ENCODE assay signal across 9 cellular contexts in the genomic region with DNA sequence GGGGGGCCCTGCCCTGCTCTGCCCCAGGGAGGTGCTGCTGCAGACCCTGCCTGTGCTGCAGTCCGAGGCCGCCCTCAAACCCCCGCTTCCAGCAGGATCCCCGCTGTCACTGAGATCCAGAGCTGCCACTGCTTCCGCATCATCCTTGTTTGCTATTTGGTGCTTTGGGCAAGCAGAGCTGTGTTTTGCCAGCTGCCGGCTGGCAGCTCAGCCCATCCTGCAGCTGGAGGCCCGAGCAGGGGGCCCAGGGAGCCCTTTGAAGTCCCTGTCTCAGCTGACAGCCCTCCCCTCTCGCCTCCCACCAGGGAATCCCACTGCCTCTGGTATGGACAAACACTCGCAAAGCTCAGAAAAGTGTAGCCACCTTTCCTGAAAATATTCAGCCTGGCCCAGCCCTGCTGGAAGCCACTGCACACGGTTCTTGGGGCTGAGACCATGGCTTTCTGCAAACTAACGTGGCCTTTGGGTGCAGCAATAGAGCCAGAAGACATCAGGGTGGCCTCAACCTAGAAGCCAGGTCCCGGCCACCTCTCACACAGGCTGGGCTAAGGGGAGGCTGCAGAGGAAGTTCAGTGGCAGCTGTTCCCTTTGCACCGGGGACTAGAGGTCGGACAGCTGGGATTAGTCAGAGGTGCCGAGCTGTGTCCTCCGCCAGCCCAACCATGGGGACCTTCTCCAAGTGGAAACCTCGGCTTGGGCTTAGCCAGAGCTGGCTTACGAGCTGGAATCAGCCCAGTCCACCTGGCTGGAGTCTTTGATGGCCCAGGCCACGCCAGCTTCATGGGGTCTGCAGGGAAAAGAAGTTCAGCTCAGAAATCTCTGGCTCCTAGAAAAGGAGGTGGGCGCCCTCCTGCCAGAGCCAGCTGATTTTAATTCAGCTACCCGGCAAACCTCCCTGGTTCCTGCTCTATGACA.
DNase-seq lines count a peak whose midpoint lies in the region; ATAC-seq and TF ChIP-seq lines count a peak whose summit lies in the region.
"Had no signal": no experiment of that assay in that cellular context is flagged by ENCODE, and none has a peak within 500 bp of the region (broad histone marks: within the 10 kb centered on the region; RNA-seq: fewer than 3 reads in every experiment).

No MANE protein-coding gene starts in this region.

- H3K27me3 Mint-ChIP-seq in endodermal cell (ENCODE audit: insufficient read depth): peaks cover 4% of the 10 kb centered on the region

- no peaks in the 10 kb centered on the region for H3K36me3 Mint-ChIP-seq in endodermal cell (ENCODE audit: low read depth)

- TF ChIP-seq CTCF in endodermal cell (conservative IDR thresholded peaks at IDR 0.05): no peak
- no peak for TF ChIP-seq CTCF in GM13977 (IDR thresholded peaks at IDR 0.05; ENCODE audit: extremely low read depth, insufficient read depth, missing control alignments)
- TF ChIP-seq CTCF in suprapubic skin (IDR thresholded peaks at IDR 0.05): no peak

- H3K4me1 Mint-ChIP-seq in endodermal cell: peaks cover 7% of the 10 kb centered on the region

- peak; percentile 97 for DNase-seq in DMS53 (lab: John Stamatoyannopoulos, UW)
- peak; percentile 98 for DNase-seq in NCI-H510A (lab: John Stamatoyannopoulos, UW)
- peak; percentile 69 for DNase-seq in endodermal cell
- DNase-seq in nucleus accumbens (lab: John Stamatoyannopoulos, UW): peak in 41 of 56 donors; percentile 9 to 68 (median 36)
- no peak for DNase-seq in GM13977 (ENCODE audit: low spot score)
- no peak for DNase-seq in suprapubic skin (ENCODE audit: low spot score in 2 of 2)
- DNase-seq: erythroblast had no signal

- no peak overlapping the region for H3K9ac ChIP-seq in endodermal cell (ENCODE audit: extremely low read depth, low read length, poor library complexity, severe bottlenecking)

- H3K27ac ChIP-seq in endodermal cell (ENCODE audit: low read depth, low read length): no peak overlapping the region
- H3K27ac ChIP-seq in suprapubic skin: no peak overlapping the region

- TF ChIP-seq POLR2A in suprapubic skin (IDR thresholded peaks at IDR 0.05): no peak

- H3K9me3 ChIP-seq in endodermal cell (ENCODE audit: control insufficient read depth, low read length) (peaks cover 5% of the 10 kb centered on the region), suprapubic skin (no peaks in the 10 kb centered on the region)

- ATAC-seq in HG02678 (IDR thresholded peaks at IDR 0.05; ENCODE audit: unreplicated experiment): no peak
- ATAC-seq in HG02798 (IDR thresholded peaks at IDR 0.05; ENCODE audit: poor library complexity, unreplicated experiment): no peak

- no peaks in the 10 kb centered on the region for H3K4me1 ChIP-seq in endodermal cell (ENCODE audit: control insufficient read depth, insufficient read depth, low read length)
- H3K4me1 ChIP-seq in suprapubic skin: peaks cover 24% of the 10 kb centered on the region

- WGBS in endodermal cell (ENCODE audit: insufficient coverage in 1 of 2, insufficient read length in 1 of 2), 2 experiments: 77 to 78% methylated on average over 20 to 21 of the region's 21 CpGs
- WGBS in suprapubic skin: 58% methylated on average over 17 of the region's 21 CpGs

- H3K27ac Mint-ChIP-seq in endodermal cell: no peak overlapping the region

- H3K4me3 Mint-ChIP-seq in endodermal cell: no peak overlapping the region

- TF ChIP-seq EP300 in suprapubic skin (IDR thresholded peaks at IDR 0.05): no peak

- peaks cover 10% of the 10 kb centered on the region for H3K9me3 Mint-ChIP-seq in endodermal cell

- H3K4me3 ChIP-seq in endodermal cell (ENCODE audit: low read length) (no peak overlapping the region), suprapubic skin (no peak overlapping the region)

- H3K36me3 ChIP-seq in endodermal cell (ENCODE audit: control insufficient read depth, insufficient read depth, low read length): no peaks in the 10 kb centered on the region
- no peaks in the 10 kb centered on the region for H3K36me3 ChIP-seq in suprapubic skin

- H3K27me3 ChIP-seq in endodermal cell (ENCODE audit: control insufficient read depth, insufficient read depth, low read length, poor library complexity, severe bottlenecking) (no peaks in the 10 kb centered on the region), suprapubic skin (no peaks in the 10 kb centered on the region)

- in situ Hi-C loops in GM13977 (cut with MboI; ENCODE audit: low pct_unique_long_range_greater_than_20kb, low sequenced_read_pairs, unreplicated experiment): no loop called here

Comparison
In these comparisons a context has a peak if more than half of its experiments do, and no peak if none do; other contexts are left out.
1. DNase-seq: peak in DMS53 (single experiment), NCI-H510A (single experiment), endodermal cell (single experiment) and nucleus accumbens (41 of 56); none in GM13977 (single experiment) and suprapubic skin (0 of 2).